ENCODE assay signal across 13 cellular contexts in the genomic region with DNA sequence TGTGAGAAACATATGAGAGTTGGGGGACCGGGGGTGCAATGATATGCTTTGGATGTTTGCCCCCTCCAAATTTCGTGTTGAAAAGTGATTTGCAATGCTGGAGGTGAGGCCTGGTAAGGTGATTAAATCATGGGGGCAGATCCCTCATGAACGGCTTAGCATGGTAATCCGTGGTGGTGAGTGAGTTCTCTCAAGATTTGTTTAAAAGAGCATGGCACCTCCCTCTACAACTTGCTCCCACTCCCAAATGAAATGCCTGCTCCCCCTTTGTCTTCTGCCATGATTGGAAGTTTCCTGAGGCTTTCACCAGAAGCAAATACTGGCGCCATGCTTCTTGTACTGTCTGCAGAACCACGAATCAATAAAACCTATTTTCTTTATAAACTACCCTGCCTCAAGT. TPM values are rescaled to one million over a fixed set of nuclear protein-coding genes. Genes with fewer than 3 reads are reported as not detected.
DNase-seq lines count a peak whose midpoint lies in the region; ATAC-seq and TF ChIP-seq lines count a peak whose summit lies in the region.
"Had no signal": no experiment of that assay in that cellular context is flagged by ENCODE, and none has a peak within 500 bp of the region (broad histone marks: within the 10 kb centered on the region; RNA-seq: fewer than 3 reads in every experiment).

No MANE protein-coding gene starts in this region.

- TF ChIP-seq POLR2A in esophagus muscularis mucosa (IDR thresholded peaks at IDR 0.05; ENCODE audit: low read depth) = no peak

- H3K9ac ChIP-seq in HUES64 (ENCODE audit: low read depth, low read length) = peak overlapping the region; percentile 99; the same call in 1 of the 2 replicates

- no peak for TF ChIP-seq EP300 in esophagus muscularis mucosa (IDR thresholded peaks at IDR 0.05)

- H3K4me1 ChIP-seq in HUES64 (ENCODE audit: insufficient read depth, low read length) (peaks cover 21% of the 10 kb centered on the region), esophagus muscularis mucosa (peaks cover 33 to 48% (median 43%) of the 10 kb centered on the region in 4 donors)

- H3K36me3 ChIP-seq in HUES64 (ENCODE audit: insufficient read depth, low read length) (peaks cover 46% of the 10 kb centered on the region), esophagus muscularis mucosa (peaks cover 8 to 17% (median 12%) of the 10 kb centered on the region in 4 donors)

- H3K9me3 ChIP-seq in HUES64 (ENCODE audit: insufficient read depth, low read depth, low read length) (peaks cover 10% of the 10 kb centered on the region), esophagus muscularis mucosa (no peaks in the 10 kb centered on the region)

- H3K4me3 ChIP-seq in HUES64 (ENCODE audit: low read length) (peak overlapping the region; percentile 95), esophagus muscularis mucosa (no peak overlapping the region)

- H3K27me3 ChIP-seq in HUES64 (ENCODE audit: insufficient read depth, low read length) (no peaks in the 10 kb centered on the region), esophagus muscularis mucosa (no peaks in the 10 kb centered on the region)
- H3K27me3 ChIP-seq: spleen had no signal

- H3K4me3 Mint-ChIP-seq in activated naive CD8-positive, alpha-beta T cell treated with anti-CD3 and anti-CD28 coated beads, Interleukin-2, amount 50 U/mL, for 24 hours = peak overlapping the region; percentile 97
- peak overlapping the region; percentile 97 for H3K4me3 Mint-ChIP-seq in nephron progenitor cell

- peaks cover 54% of the 10 kb centered on the region for H3K4me1 Mint-ChIP-seq in activated naive CD8-positive, alpha-beta T cell treated with anti-CD3 and anti-CD28 coated beads, Interleukin-2, amount 50 U/mL, for 24 hours
- H3K4me1 Mint-ChIP-seq in nephron progenitor cell = peaks cover 51% of the 10 kb centered on the region

- intact Hi-C loops in esophagus muscularis mucosa (cut with DNase I) = loop anchor here (5.0 kb wide), 2 partner anchors 105 to 125 kb away; a partner anchor contains a TSS

- peak overlapping the region; percentile 67 for H3K27ac Mint-ChIP-seq in activated naive CD8-positive, alpha-beta T cell treated with anti-CD3 and anti-CD28 coated beads, Interleukin-2, amount 50 U/mL, for 24 hours
- peak overlapping the region; percentile 95 for H3K27ac Mint-ChIP-seq in nephron progenitor cell

- DNase-seq in DMS 273 (lab: John Stamatoyannopoulos, UW; ENCODE audit: unreplicated experiment) (peak; percentile 20), DMS 273 treated with DMSO at 0.1 percent for 48 hours (lab: John Stamatoyannopoulos, UW) (no peak), nephron progenitor cell (no peak), esophagus muscularis mucosa (ENCODE audit: extremely low spot score) (no peak)
- no peak for DNase-seq in activated naive CD8-positive, alpha-beta T cell treated with anti-CD3 and anti-CD28 coated beads, Interleukin-2, amount 50 U/mL, for 24 hours
- no peak for DNase-seq in stimulated activated CD4-positive, alpha-beta T cell treated with anti-CD3 and anti-CD28 coated beads, Interleukin-12 subunit alpha, Interleukin-12 subunit beta, amount 100 ng/mL, for 4 hours
- DNase-seq: 8988T; central memory CD4-positive, alpha-beta T cell; kidney; NCI-H2171 treated with DMSO at 0.1 percent for 48 hours; spleen had no signal

- TF ChIP-seq CTCF in nephron progenitor cell (IDR thresholded peaks at IDR 0.05) (no peak), esophagus muscularis mucosa (IDR thresholded peaks at IDR 0.05) (no peak)

- 51% methylated on average over 6 of the region's 6 CpGs for WGBS in HUES64
- 83% methylated on average over 6 of the region's 6 CpGs for WGBS in esophagus muscularis mucosa

- H3K9me3 Mint-ChIP-seq in activated naive CD8-positive, alpha-beta T cell treated with anti-CD3 and anti-CD28 coated beads, Interleukin-2, amount 50 U/mL, for 24 hours = no peaks in the 10 kb centered on the region
- no peaks in the 10 kb centered on the region for H3K9me3 Mint-ChIP-seq in nephron progenitor cell

- H3K27ac ChIP-seq in HUES64 (ENCODE audit: low read depth, low read length) = peak overlapping the region; percentile 29; the same call in 1 of the 2 replicates
- H3K27ac ChIP-seq in esophagus muscularis mucosa (replicated peaks in 1 of 4) = no peak overlapping the region

- H3K36me3 Mint-ChIP-seq in activated naive CD8-positive, alpha-beta T cell treated with anti-CD3 and anti-CD28 coated beads, Interleukin-2, amount 50 U/mL, for 24 hours (ENCODE audit: low read depth) = peaks cover 70% of the 10 kb centered on the region
- peaks cover 52% of the 10 kb centered on the region for H3K36me3 Mint-ChIP-seq in nephron progenitor cell (ENCODE audit: low read depth)

- ATAC-seq in activated naive CD8-positive, alpha-beta T cell treated with anti-CD3 and anti-CD28 coated beads, Interleukin-2, amount 50 U/mL, for 24 hours = no peak
- ATAC-seq in HG02981 (IDR thresholded peaks at IDR 0.05; ENCODE audit: unreplicated experiment) = no peak

- H3K27me3 Mint-ChIP-seq in activated naive CD8-positive, alpha-beta T cell treated with anti-CD3 and anti-CD28 coated beads, Interleukin-2, amount 50 U/mL, for 24 hours = no peaks in the 10 kb centered on the region
- H3K27me3 Mint-ChIP-seq in nephron progenitor cell (ENCODE audit: low read depth, poor library complexity) = no peaks in the 10 kb centered on the region

RNA-seq across cellular contexts. Expression of a gene that starts 2.5 kb away (rescaled TPM):
- 185 TPM for polyA plus RNA-seq in HUES64 (2013, experiment 1 of 2)
- polyA plus RNA-seq in HUES64 (2013, experiment 2 of 2) = 208 TPM
- total RNA-seq in esophagus muscularis mucosa = 100 to 1,000 TPM; 134 to 189 (median 142) TPM
